Comparison of ENCODE assay signal across 18 cellular contexts in genomic region chr5:76174101-76174500, GRCh38.
A peak's percentile ranks its signal among the peaks of the same experiment; 100 is the strongest.
DNase-seq lines count a peak whose midpoint lies in the region; ATAC-seq and TF ChIP-seq lines count a peak whose summit lies in the region.
"Had no signal": no experiment of that assay in that cellular context is flagged by ENCODE, and none has a peak within 500 bp of the region (broad histone marks: within the 10 kb centered on the region; RNA-seq: fewer than 3 reads in every experiment).

No MANE protein-coding gene starts in this region.

- no peak overlapping the region for H2AK5ac ChIP-seq in neuronal stem cell (ENCODE audit: low read depth, low read length)

- no peak overlapping the region for H3K27ac ChIP-seq in CD4-positive, alpha-beta T cell (ENCODE audit: low read depth, low read length)
- H3K27ac ChIP-seq in esophagus muscularis mucosa (replicated peaks in 1 of 4), result no peak overlapping the region
- no peak overlapping the region for H3K27ac ChIP-seq in neuronal stem cell (replicated peaks; ENCODE audit: low read length)
- H3K27ac ChIP-seq in left ventricle myocardium inferior (replicated peaks), result no peak overlapping the region
- H3K27ac ChIP-seq: BLaER1 had no signal

- no peaks in the 10 kb centered on the region for H3K4me1 ChIP-seq in esophagus muscularis mucosa
- H3K4me1 ChIP-seq in neuronal stem cell (ENCODE audit: control insufficient read depth in 2 of 2, insufficient read depth in 1 of 2, low read depth in 1 of 2, low read length in 2 of 2), result no peaks in the 10 kb centered on the region
- no peaks in the 10 kb centered on the region for H3K4me1 ChIP-seq in left ventricle myocardium inferior

- no peak overlapping the region for H4K91ac ChIP-seq in neuronal stem cell (ENCODE audit: low read depth, low read length, poor library complexity)

- no peak overlapping the region for H3K18ac ChIP-seq in neuronal stem cell (ENCODE audit: low read length)

- H3K14ac ChIP-seq in neuronal stem cell (ENCODE audit: low read length), result no peak overlapping the region

- H2BK12ac ChIP-seq in neuronal stem cell (ENCODE audit: low read length), result no peak overlapping the region

- TF ChIP-seq POLR2A in esophagus muscularis mucosa (IDR thresholded peaks at IDR 0.05; ENCODE audit: low read depth), result no peak

- H3K4ac ChIP-seq in neuronal stem cell (ENCODE audit: low read length), result no peak overlapping the region

- no peaks in the 10 kb centered on the region for H3K9me3 Mint-ChIP-seq in CD4-positive, alpha-beta T cell
- H3K9me3 Mint-ChIP-seq: CD8-positive, alpha-beta memory T cell had no signal

- peak; percentile 77 for ATAC-seq in CD4-positive, alpha-beta T cell (ENCODE audit: poor library complexity)
- ATAC-seq in GM19467 (IDR thresholded peaks at IDR 0.05; ENCODE audit: unreplicated experiment) (no peak), HG03378 (IDR thresholded peaks at IDR 0.05; ENCODE audit: unreplicated experiment) (no peak)
- ATAC-seq: Panc1 had no signal

- H2BK5ac ChIP-seq in neuronal stem cell (ENCODE audit: low read length), result no peak overlapping the region

- no peaks in the 10 kb centered on the region for H3K36me3 ChIP-seq in H7 (replicated peaks; ENCODE audit: control insufficient read depth, insufficient read depth, low read length)
- no peaks in the 10 kb centered on the region for H3K36me3 ChIP-seq in esophagus muscularis mucosa
- H3K36me3 ChIP-seq in neuronal stem cell (replicated peaks in 1 of 2; ENCODE audit: control insufficient read depth in 2 of 2, insufficient read depth in 2 of 2, low read length in 2 of 2), result no peaks in the 10 kb centered on the region
- no peaks in the 10 kb centered on the region for H3K36me3 ChIP-seq in left ventricle myocardium inferior
- H3K36me3 ChIP-seq: BLaER1 had no signal

- H3K27me3 ChIP-seq in CD4-positive, alpha-beta T cell (ENCODE audit: control insufficient read depth, insufficient read depth, low read length), result no peaks in the 10 kb centered on the region
- H3K27me3 ChIP-seq in H7 (ENCODE audit: control insufficient read depth, insufficient read depth, low read length), result no peaks in the 10 kb centered on the region
- H3K27me3 ChIP-seq in esophagus muscularis mucosa, result no peaks in the 10 kb centered on the region
- no peaks in the 10 kb centered on the region for H3K27me3 ChIP-seq in neuronal stem cell (ENCODE audit: control insufficient read depth in 3 of 3, insufficient read depth in 3 of 3, low read depth in 1 of 3, low read length in 3 of 3)
- peaks cover 6% of the 10 kb centered on the region for H3K27me3 ChIP-seq in left ventricle myocardium inferior (ENCODE audit: low read depth)
- H3K27me3 ChIP-seq: BLaER1 had no signal

- no peak for TF ChIP-seq CTCF in CD4-positive, alpha-beta T cell (IDR thresholded peaks at IDR 0.05)
- TF ChIP-seq CTCF in esophagus muscularis mucosa (IDR thresholded peaks at IDR 0.05) (no peak), left ventricle myocardium inferior (IDR thresholded peaks at IDR 0.05; ENCODE audit: borderline replicate concordance) (no peak)

- H3K9ac ChIP-seq in neuronal stem cell (ENCODE audit: low read depth, low read length, poor library complexity), result no peak overlapping the region
- H3K9ac ChIP-seq: BLaER1, SK-N-SH had no signal

- H3K4me1 Mint-ChIP-seq in CD4-positive, alpha-beta T cell (ENCODE audit: low read depth), result peaks cover 21% of the 10 kb centered on the region

- H3K36me3 Mint-ChIP-seq in CD4-positive, alpha-beta T cell (ENCODE audit: low read depth), result no peaks in the 10 kb centered on the region
- H3K36me3 Mint-ChIP-seq: CD8-positive, alpha-beta memory T cell had no signal

- POLR2A ChIA-PET in CD4-positive, alpha-beta T cell (lab: Charles Lee), result no interaction called here

- no peak for DNase-seq in CD4-positive, alpha-beta T cell
- peak; percentile 14 for DNase-seq in H7
- peak; percentile 24 for DNase-seq in esophagus muscularis mucosa (ENCODE audit: extremely low spot score)
- DNase-seq in neuronal stem cell (ENCODE audit: low spot score), result no peak
- no peak for DNase-seq in left ventricle myocardium inferior
- DNase-seq: Calu3; CD8-positive, alpha-beta memory T cell; GDM1; Karpas-422; MV-4-11; NCI-H187 treated with DMSO at 0.1 percent for 48 hours; NK-92 treated with Interleukin-12 subunit alpha and Interleukin-12 subunit beta, amount 100 ng/mL, for 24 hours; SIG-M5; SK-N-SH had no signal

- H3K27me3 Mint-ChIP-seq in CD4-positive, alpha-beta T cell, result peaks cover 6% of the 10 kb centered on the region

- no peak overlapping the region for H2BK120ac ChIP-seq in neuronal stem cell (ENCODE audit: low read depth, low read length)

- CTCF ChIA-PET in CD4-positive, alpha-beta T cell (lab: Charles Lee), result no interaction called here

- H2BK15ac ChIP-seq in neuronal stem cell (ENCODE audit: low read length), result no peak overlapping the region

- no peak for TF ChIP-seq EP300 in esophagus muscularis mucosa (IDR thresholded peaks at IDR 0.05)

- 96% methylated on average over 23 of the region's 23 CpGs for WGBS in esophagus muscularis mucosa
- WGBS in neuronal stem cell (ENCODE audit: extremely low coverage in 2 of 2, insufficient read length in 2 of 2, insufficient replicate concordance in 1 of 2), 2 donors, result no CpG with 5 or more reads among the region's 23 CpGs

- H3K23ac ChIP-seq in neuronal stem cell (ENCODE audit: low read depth, low read length, poor library complexity), result no peak overlapping the region

- no peak overlapping the region for H3K27ac Mint-ChIP-seq in CD4-positive, alpha-beta T cell

- H3K4me3 ChIP-seq in H7 (ENCODE audit: insufficient read depth, low read depth, low read length), result no peak overlapping the region
- H3K4me3 ChIP-seq in esophagus muscularis mucosa, result no peak overlapping the region
- no peak overlapping the region for H3K4me3 ChIP-seq in neuronal stem cell (ENCODE audit: low read length in 2 of 2)
- H3K4me3 ChIP-seq in left ventricle myocardium inferior, result no peak overlapping the region
- H3K4me3 ChIP-seq: BLaER1 had no signal

- no peaks in the 10 kb centered on the region for H3K9me3 ChIP-seq in CD4-positive, alpha-beta T cell (ENCODE audit: control insufficient read depth, low read length)
- H3K9me3 ChIP-seq in esophagus muscularis mucosa (no peaks in the 10 kb centered on the region), neuronal stem cell (replicated peaks in 1 of 2; ENCODE audit: control insufficient read depth in 2 of 2, insufficient read depth in 1 of 2, low read depth in 1 of 2, low read length in 2 of 2) (no peaks in the 10 kb centered on the region), left ventricle myocardium inferior (replicated peaks) (no peaks in the 10 kb centered on the region)
- H3K9me3 ChIP-seq: BLaER1, SK-N-SH had no signal

- no peak overlapping the region for H3K4me2 ChIP-seq in neuronal stem cell (ENCODE audit: insufficient read depth, low read length, poor library complexity, severe bottlenecking)
- H3K4me2 ChIP-seq: BLaER1, SK-N-SH had no signal

- H4K8ac ChIP-seq in neuronal stem cell (ENCODE audit: low read depth, low read length), result peak overlapping the region; percentile 74

- H2AFZ ChIP-seq in neuronal stem cell (ENCODE audit: low read length), result no peak overlapping the region

- intact Hi-C loops in CD4-positive, alpha-beta T cell (cut with DNase I, micrococcal nuclease), result loop anchor here (10.0 kb wide), 2 partner anchors 371 to 939 kb away; partner anchors contain the start of gene ANKRD31 (in 1 of the 2)
- intact Hi-C loops in esophagus muscularis mucosa (cut with DNase I), result no loop called here
- intact Hi-C loops in left ventricle myocardium inferior (cut with micrococcal nuclease), result loop anchor here (10.0 kb wide), 1 partner anchor 439 kb away; no protein-coding TSS in a partner anchor

- no peaks in the 10 kb centered on the region for H3K79me1 ChIP-seq in neuronal stem cell (ENCODE audit: low read depth, low read length)

- no peak overlapping the region for H3K4me3 Mint-ChIP-seq in CD4-positive, alpha-beta T cell

Comparison
In these comparisons a context has a peak if more than half of its experiments do, and no peak if none do; other contexts are left out.
1. DNase-seq: peak in H7 (single experiment) and esophagus muscularis mucosa (single experiment); none in CD4-positive, alpha-beta T cell (0 of 10), neuronal stem cell (single experiment) and left ventricle myocardium inferior (single experiment).